ENCODE assay signal across 16 cellular contexts in the genomic region with DNA sequence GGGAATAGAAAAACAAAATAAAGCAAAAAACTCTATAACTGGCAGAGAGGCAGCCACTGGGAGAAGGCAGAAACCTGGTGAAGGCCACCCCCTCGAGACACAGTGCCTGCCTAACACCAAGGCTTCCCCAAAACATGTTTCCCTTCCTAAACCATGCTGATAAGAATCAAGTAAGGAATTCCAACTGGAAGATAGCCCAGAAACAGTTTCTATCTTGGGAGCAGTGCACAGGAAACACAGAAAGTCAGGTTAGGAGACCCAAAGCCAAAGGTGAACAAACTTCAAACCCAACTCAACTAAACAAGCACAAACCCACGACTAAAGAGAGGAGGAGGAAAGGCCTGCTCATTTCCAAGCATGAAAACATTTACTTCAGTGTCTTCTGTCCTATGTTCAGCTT.
DNase-seq lines count a peak whose midpoint lies in the region; ATAC-seq and TF ChIP-seq lines count a peak whose summit lies in the region.
"Had no signal": no experiment of that assay in that cellular context is flagged by ENCODE, and none has a peak within 500 bp of the region (broad histone marks: within the 10 kb centered on the region; RNA-seq: fewer than 3 reads in every experiment).

No MANE protein-coding gene starts in this region.

- ATAC-seq in GM18519 (IDR thresholded peaks at IDR 0.05; ENCODE audit: low FRiP score, unreplicated experiment) (no peak), HG02884 (IDR thresholded peaks at IDR 0.05; ENCODE audit: unreplicated experiment) (no peak), GM18909 (IDR thresholded peaks at IDR 0.05; ENCODE audit: poor library complexity, unreplicated experiment) (no peak)
- ATAC-seq: Right ventricle myocardium inferior had no signal

- H3K27ac ChIP-seq in C4-2B = peak overlapping the region; percentile 49; the same call in 1 of the 2 replicates

- TF ChIP-seq CTCF in C4-2B (conservative IDR thresholded peaks at IDR 0.05) = no peak
- no peak for TF ChIP-seq CTCF in LNCaP clone FGC (IDR thresholded peaks at IDR 0.05; ENCODE audit: control insufficient read depth, extremely low read depth, insufficient read depth)
- TF ChIP-seq CTCF in astrocyte of the spinal cord (IDR thresholded peaks at IDR 0.05; ENCODE audit: low read depth, low read length) = no peak

- DNase-seq in LNCaP clone FGC (ENCODE audit: low read depth) = peak; percentile 52
- peak; percentile 14 for DNase-seq in astrocyte of the spinal cord (ENCODE audit: low read depth, low spot score)
- peak; percentile 6 for DNase-seq in iris pigment epithelial cell (ENCODE audit: low read depth)
- DNase-seq in NCI-H1092 (lab: John Stamatoyannopoulos, UW) = no peak
- DNase-seq: COR-L47, Kasumi-1, MV-4-11, NCI-H1417 treated with DMSO at 0.1 percent for 48 hours, NCI-H2029, NCI-H510A, NCI-H82 had no signal

- H3K4me3 ChIP-seq in LNCaP clone FGC (ENCODE audit: low read depth, low read length) = no peak overlapping the region
- no peak overlapping the region for H3K4me3 ChIP-seq in astrocyte of the spinal cord (ENCODE audit: low read depth, low read length)

- in situ Hi-C loops in astrocyte of the spinal cord (cut with HindIII; ENCODE audit: low sequenced_read_pairs) = no loop called here
